In the genomic region with DNA sequence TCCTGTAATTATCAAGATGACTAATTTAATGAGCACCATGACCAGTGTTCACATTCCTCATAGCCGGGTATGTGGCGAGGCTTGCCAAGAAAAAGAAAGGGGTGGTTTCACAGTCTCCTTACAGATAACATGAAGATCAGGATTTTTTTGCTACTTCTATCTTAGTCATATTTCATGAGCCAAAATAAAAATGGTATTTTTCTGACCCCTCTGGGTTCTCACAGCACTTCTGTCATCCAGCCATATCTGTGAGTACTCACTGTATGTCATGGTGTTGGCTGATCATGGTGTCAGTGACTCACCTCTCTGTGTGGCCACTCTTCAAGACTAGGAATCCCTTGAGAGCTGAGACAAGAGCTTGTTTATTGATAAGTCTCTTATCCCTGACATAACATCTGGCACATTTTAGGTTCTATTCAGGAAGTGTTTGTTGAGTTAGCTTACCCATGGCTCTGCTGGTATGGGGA, we compare ENCODE assay signal across 13 cellular contexts.
DNase-seq lines count a peak whose midpoint lies in the region; ATAC-seq, FAIRE-seq and TF ChIP-seq lines count a peak whose summit lies in the region.
"Had no signal": no experiment of that assay in that cellular context is flagged by ENCODE, and none has a peak within 500 bp of the region (broad histone marks: within the 10 kb centered on the region; RNA-seq: fewer than 3 reads in every experiment).

No MANE protein-coding gene starts in this region.

- POLR2A ChIA-PET in K562 (lab: Yijun Ruan, JAX), result no interaction called here

- H3K9me1 ChIP-seq in K562 (ENCODE audit: control insufficient read depth, insufficient read depth, low read length), result no peaks in the 10 kb centered on the region

- no peak for TF ChIP-seq POLR2A in K562 (conservative IDR thresholded peaks at IDR 0.05)

- no peak overlapping the region for H3K4me2 ChIP-seq in K562 (ENCODE audit: insufficient read depth, low read length)

- TF ChIP-seq EP300 in K562 (IDR thresholded peaks at IDR 0.05; ENCODE audit: low read length), result no peak

- BruUV-seq in K562 (replicated peaks; lab: Mats Ljungman, UMichigan), result no TSS peak

- no peak for TF ChIP-seq CTCF in K562 (IDR thresholded peaks at IDR 0.05 in 2 of 3, conservative IDR thresholded peaks at IDR 0.05 in 1 of 3; ENCODE audit: insufficient read depth in 2 of 3, low read depth in 1 of 3, low read length in 3 of 3)

- no peak overlapping the region for H3K4me3 Mint-ChIP-seq in activated CD8-positive, alpha-beta memory T cell treated with anti-CD3 and anti-CD28 coated beads, Interleukin-2, amount 10 ng/mL, durations not matched to agents 7 days and 5 days

- intact Hi-C loops in K562 (cut with micrococcal nuclease), result no loop called here

- CTCF ChIA-PET in K562 (lab: Yijun Ruan, JAX; ENCODE audit: low intra/inter-chr PET ratio), result no interaction called here
- CTCF ChIA-PET in activated CD8-positive, alpha-beta memory T cell treated with anti-CD3 and anti-CD28 coated beads, Interleukin-2, amount 10 ng/mL, durations not matched to agents 7 days and 5 days (lab: Charles Lee), result no interaction called here

- H3K4me3 ChIP-seq in K562, result no peak overlapping the region

- H3K27ac ChIP-seq in K562 (ENCODE audit: extremely low read depth, low read depth, low read length), result no peak overlapping the region
- H3K27ac ChIP-seq: VCaP had no signal

- no peaks in the 10 kb centered on the region for H3K36me3 ChIP-seq in K562 (ENCODE audit: control insufficient read depth, insufficient read depth, low read length)

- H3K9me3 Mint-ChIP-seq in activated CD8-positive, alpha-beta memory T cell treated with anti-CD3 and anti-CD28 coated beads, Interleukin-2, amount 10 ng/mL, durations not matched to agents 7 days and 5 days (ENCODE audit: low read depth), result no peaks in the 10 kb centered on the region

- 0% methylated on average over 2 of the region's 2 CpGs for WGBS in K562 (ENCODE audit: insufficient coverage, low coverage, missing lambda C conversion rate)

- H4K20me1 ChIP-seq in K562 (replicated peaks; ENCODE audit: control insufficient read depth, insufficient read depth, low read length), result no peaks in the 10 kb centered on the region

- peaks cover 9% of the 10 kb centered on the region for H3K27me3 Mint-ChIP-seq in activated CD8-positive, alpha-beta memory T cell treated with anti-CD3 and anti-CD28 coated beads, Interleukin-2, amount 10 ng/mL, durations not matched to agents 7 days and 5 days

- FAIRE-seq in K562 (lab: Jason Lieb, UNC), result no peak
- FAIRE-seq: islet of Langerhans had no signal

- no peak for ATAC-seq in K562
- ATAC-seq in GM19397 (IDR thresholded peaks at IDR 0.05; ENCODE audit: unreplicated experiment), result no peak
- no peak for ATAC-seq in GM21447 (IDR thresholded peaks at IDR 0.05; ENCODE audit: unreplicated experiment)
- ATAC-seq in activated CD8-positive, alpha-beta memory T cell treated with anti-CD3 and anti-CD28 coated beads, Interleukin-2, amount 10 ng/mL, durations not matched to agents 7 days and 5 days, result no peak

- H3K4me1 ChIP-seq in K562 (replicated peaks in 1 of 2; ENCODE audit: control insufficient read depth in 2 of 2, insufficient read depth in 2 of 2, low read length in 2 of 2), result no peaks in the 10 kb centered on the region

- no peak overlapping the region for H3K27ac Mint-ChIP-seq in activated CD8-positive, alpha-beta memory T cell treated with anti-CD3 and anti-CD28 coated beads, Interleukin-2, amount 10 ng/mL, durations not matched to agents 7 days and 5 days

- H3K9ac ChIP-seq in K562 (ENCODE audit: insufficient read depth in 1 of 2, low read depth in 2 of 2, low read length in 2 of 2), result no peak overlapping the region

- no peaks in the 10 kb centered on the region for H3K27me3 ChIP-seq in K562 (ENCODE audit: control insufficient read depth in 2 of 2, insufficient read depth in 2 of 2, low read length in 2 of 2)

- no peaks in the 10 kb centered on the region for H3K4me1 Mint-ChIP-seq in activated CD8-positive, alpha-beta memory T cell treated with anti-CD3 and anti-CD28 coated beads, Interleukin-2, amount 10 ng/mL, durations not matched to agents 7 days and 5 days

- H2AFZ ChIP-seq in K562 (ENCODE audit: low read depth, low read length), result no peak overlapping the region

- in situ Hi-C loops in K562 (cut with MboI), result no loop called here

- H3K9me3 ChIP-seq in K562 (replicated peaks; ENCODE audit: control insufficient read depth, insufficient read depth, low read depth, low read length), result no peaks in the 10 kb centered on the region

- no peaks in the 10 kb centered on the region for H3K79me2 ChIP-seq in K562 (ENCODE audit: control insufficient read depth, insufficient read depth, low read length)

- peak; percentile 75 for DNase-seq in AG20443 (ENCODE audit: low spot score)
- peak; percentile 68 for DNase-seq in LHCN-M2 (ENCODE audit: low read depth)
- no peak for DNase-seq in K562 (ENCODE audit: extremely low read depth in 1 of 4, low spot score in 3 of 4)
- DNase-seq in kidney tubule cell (ENCODE audit: low spot score), result peak; percentile 71
- no peak for DNase-seq in NOMO-1 treated with DMSO at 0.1 percent for 48 hours (lab: John Stamatoyannopoulos, UW; ENCODE audit: unreplicated experiment)
- no peak for DNase-seq in activated CD8-positive, alpha-beta memory T cell treated with anti-CD3 and anti-CD28 coated beads, Interleukin-2, amount 10 ng/mL, durations not matched to agents 7 days and 5 days
- DNase-seq: effector CD4-positive, alpha-beta T cell; NK-92 treated with Interleukin-12 subunit alpha and Interleukin-12 subunit beta, amount 100 ng/mL, for 24 hours; posterior cingulate gyrus had no signal

- TF ChIP-seq RAD21 in K562 (CRISPR knock-in tag; conservative IDR thresholded peaks at IDR 0.05 in 1 of 2, IDR thresholded peaks at IDR 0.05 in 1 of 2), result no peak; a peak in 1 of 4 replicates

- no peaks in the 10 kb centered on the region for H3K36me3 Mint-ChIP-seq in activated CD8-positive, alpha-beta memory T cell treated with anti-CD3 and anti-CD28 coated beads, Interleukin-2, amount 10 ng/mL, durations not matched to agents 7 days and 5 days

TF ChIP-seq in K562, 482 proteins besides CTCF, POLR2A, EP300 and RAD21 (continues in another document):
- TF ChIP-seq FOXA3 (CRISPR knock-in tag; conservative IDR thresholded peaks at IDR 0.05 in 1 of 2, IDR thresholded peaks at IDR 0.05 in 1 of 2) (0 out of 4 replicates have a peak, but pooled peaks of 1 of the 2 experiments have one; percentile 34), NR4A1 (CRISPR knock-in tag; IDR thresholded peaks at IDR 0.05) (no peak), NR4A1 (tag; IDR thresholded peaks at IDR 0.05) (peak; percentile 33; the same call in 1 of the 2 replicates), MCM2 (IDR thresholded peaks at IDR 0.05; ENCODE audit: low read depth) (no peak), ZNF23 (CRISPR knock-in tag; IDR thresholded peaks at IDR 0.05) (no peak), TCF3 (CRISPR knock-in tag; IDR thresholded peaks at IDR 0.05) (peak; percentile 75), DMBX1 (CRISPR knock-in tag; IDR thresholded peaks at IDR 0.05; ENCODE audit: borderline replicate concordance) (peak; percentile 85; the same call in 1 of the 2 replicates), ZNF184 (CRISPR knock-in tag; IDR thresholded peaks at IDR 0.05) (no peak), CXXC5 (CRISPR knock-in tag; IDR thresholded peaks at IDR 0.05) (peak; percentile 15; the same call in 1 of the 2 replicates), EP400 (IDR thresholded peaks at IDR 0.05) (no peak), FOSL1 (tag; conservative IDR thresholded peaks at IDR 0.05) (peak; percentile 57), ARNT (IDR thresholded peaks at IDR 0.05) (no peak), ERF (CRISPR knock-in tag; IDR thresholded peaks at IDR 0.05) (0 out of 2 replicates have a peak, but pooled peaks have one; percentile 33), ELF4 (CRISPR knock-in tag; IDR thresholded peaks at IDR 0.05) (peak; percentile 72; the same call in 1 of the 2 replicates), MIER1 (IDR thresholded peaks at IDR 0.05; ENCODE audit: low read depth) (no peak), HDAC8 (tag; IDR thresholded peaks at IDR 0.05) (no peak), CBFA2T3 (IDR thresholded peaks at IDR 0.05) (peak; percentile 26; the same call in 1 of the 2 replicates), NR2C2 (CRISPR knock-in tag; IDR thresholded peaks at IDR 0.05) (no peak), NR2C2 (tag; IDR thresholded peaks at IDR 0.05) (peak; percentile 17; the same call in 1 of the 2 replicates), ZNF175 (CRISPR knock-in tag; IDR thresholded peaks at IDR 0.05; ENCODE audit: low read depth) (peak; percentile 62; the same call in 1 of the 2 replicates), THRAP3 (IDR thresholded peaks at IDR 0.05; ENCODE audit: borderline replicate concordance) (no peak), ZNF134 (CRISPR knock-in tag; conservative IDR thresholded peaks at IDR 0.05) (0 out of 2 replicates have a peak, but pooled peaks have one; percentile 10), ZKSCAN8 (CRISPR knock-in tag; IDR thresholded peaks at IDR 0.05) (peak; percentile 26; the same call in 1 of the 2 replicates), SUPT5H (IDR thresholded peaks at IDR 0.05) (no peak)
- TF ChIP-seq, protein P1, sequence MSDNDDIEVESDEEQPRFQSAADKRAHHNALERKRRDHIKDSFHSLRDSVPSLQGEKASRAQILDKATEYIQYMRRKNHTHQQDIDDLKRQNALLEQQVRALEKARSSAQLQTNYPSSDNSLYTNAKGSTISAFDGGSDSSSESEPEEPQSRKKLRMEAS (CRISPR knock-in tag; IDR thresholded peaks at IDR 0.05), result no peak
- TF ChIP-seq, protein P2, sequence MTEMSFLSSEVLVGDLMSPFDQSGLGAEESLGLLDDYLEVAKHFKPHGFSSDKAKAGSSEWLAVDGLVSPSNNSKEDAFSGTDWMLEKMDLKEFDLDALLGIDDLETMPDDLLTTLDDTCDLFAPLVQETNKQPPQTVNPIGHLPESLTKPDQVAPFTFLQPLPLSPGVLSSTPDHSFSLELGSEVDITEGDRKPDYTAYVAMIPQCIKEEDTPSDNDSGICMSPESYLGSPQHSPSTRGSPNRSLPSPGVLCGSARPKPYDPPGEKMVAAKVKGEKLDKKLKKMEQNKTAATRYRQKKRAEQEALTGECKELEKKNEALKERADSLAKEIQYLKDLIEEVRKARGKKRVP (CRISPR knock-in tag; IDR thresholded peaks at IDR 0.05), result peak; percentile 31; the same call in 1 of the 2 replicates
- TF ChIP-seq, protein P3, sequence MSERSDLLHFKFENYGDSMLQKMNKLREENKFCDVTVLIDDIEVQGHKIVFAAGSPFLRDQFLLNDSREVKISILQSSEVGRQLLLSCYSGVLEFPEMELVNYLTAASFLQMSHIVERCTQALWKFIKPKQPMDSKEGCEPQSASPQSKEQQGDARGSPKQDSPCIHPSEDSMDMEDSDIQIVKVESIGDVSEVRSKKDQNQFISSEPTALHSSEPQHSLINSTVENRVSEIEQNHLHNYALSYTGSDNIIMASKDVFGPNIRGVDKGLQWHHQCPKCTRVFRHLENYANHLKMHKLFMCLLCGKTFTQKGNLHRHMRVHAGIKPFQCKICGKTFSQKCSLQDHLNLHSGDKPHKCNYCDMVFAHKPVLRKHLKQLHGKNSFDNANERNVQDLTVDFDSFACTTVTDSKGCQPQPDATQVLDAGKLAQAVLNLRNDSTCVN (CRISPR knock-in tag; IDR thresholded peaks at IDR 0.05), result no peak

Comparison
In these comparisons a context has a peak if more than half of its experiments do, and no peak if none do; other contexts are left out.
1. DNase-seq: peak in AG20443 (single experiment), LHCN-M2 (single experiment) and kidney tubule cell (single experiment); none in K562 (0 of 4), NOMO-1 treated with DMSO at 0.1 percent for 48 hours (single experiment) and activated CD8-positive, alpha-beta memory T cell treated with anti-CD3 and anti-CD28 coated beads, Interleukin-2, amount 10 ng/mL, durations not matched to agents 7 days and 5 days (single experiment).